In genomic region chr12:118189761-118190181, GRCh38 we compare ENCODE assay signal across 9 cellular contexts. TPM values are rescaled to one million over a fixed set of nuclear protein-coding genes. Genes with fewer than 3 reads are reported as not detected.
A peak's percentile ranks its signal among the peaks of the same experiment; 100 is the strongest.
DNase-seq lines count a peak whose midpoint lies in the region; FAIRE-seq and TF ChIP-seq lines count a peak whose summit lies in the region.
"Had no signal": no experiment of that assay in that cellular context is flagged by ENCODE, and none has a peak within 500 bp of the region (broad histone marks: within the 10 kb centered on the region; RNA-seq: fewer than 3 reads in every experiment).

No MANE protein-coding gene starts in this region.

- no peak overlapping the region for H2AFZ ChIP-seq in mesenchymal stem cell (ENCODE audit: low read depth, low read length)

- peaks cover 11% of the 10 kb centered on the region for H3K79me1 ChIP-seq in mesenchymal stem cell (replicated peaks; ENCODE audit: low read length, poor library complexity, severe bottlenecking)

- TF ChIP-seq POLR2A in GM12891 (IDR thresholded peaks at IDR 0.05; ENCODE audit: low read depth, low read length): no peak

- H3K9ac ChIP-seq in endocrine pancreas (ENCODE audit: control insufficient read depth, insufficient read depth, low read length) (peak overlapping the region; percentile 81), mesenchymal stem cell (ENCODE audit: low read length) (peak overlapping the region; percentile 95)

- H3K27me3 ChIP-seq in endocrine pancreas (ENCODE audit: control insufficient read depth, insufficient read depth, low read length): no peaks in the 10 kb centered on the region
- no peaks in the 10 kb centered on the region for H3K27me3 ChIP-seq in mesenchymal stem cell (ENCODE audit: control insufficient read depth in 1 of 2, insufficient read depth in 1 of 2, low read length in 2 of 2)

- H3K4me3 ChIP-seq in endocrine pancreas (ENCODE audit: control insufficient read depth, insufficient read depth, low read length): peak overlapping the region; percentile 84
- peak overlapping the region in 1 of 2 experiments; percentile 76 for H3K4me3 ChIP-seq in mesenchymal stem cell (ENCODE audit: insufficient read depth in 1 of 2, low read depth in 1 of 2, low read length in 2 of 2)

- no peak overlapping the region for H3K14ac ChIP-seq in mesenchymal stem cell (ENCODE audit: low read length in 2 of 2)

- H2BK12ac ChIP-seq in mesenchymal stem cell (ENCODE audit: low read length in 2 of 2): peak overlapping the region in 1 of 2 experiments; percentile 10

- H3K36me3 ChIP-seq in endocrine pancreas (ENCODE audit: control insufficient read depth, insufficient read depth, low read length) (no peaks in the 10 kb centered on the region), mesenchymal stem cell (ENCODE audit: control insufficient read depth in 1 of 2, insufficient read depth in 2 of 2, low read depth in 1 of 2, low read length in 2 of 2) (peaks cover 0 to 18% of the 10 kb centered on the region in 2 experiments)

- peaks cover 17% of the 10 kb centered on the region for H3K4me1 ChIP-seq in endocrine pancreas (ENCODE audit: control insufficient read depth, insufficient read depth, low read length)
- peaks cover 5% of the 10 kb centered on the region for H3K4me1 ChIP-seq in mesenchymal stem cell (ENCODE audit: control insufficient read depth, insufficient read depth, low read depth, low read length)

- H3K4me1 Mint-ChIP-seq in type B pancreatic cell (ENCODE audit: unreplicated experiment): peaks cover 25% of the 10 kb centered on the region

- H4K8ac ChIP-seq in mesenchymal stem cell (ENCODE audit: low read length): peak overlapping the region; percentile 10

- WGBS in mesenchymal stem cell: 39% methylated on average over 12 of the region's 13 CpGs

- no peak overlapping the region for H2BK120ac ChIP-seq in mesenchymal stem cell (ENCODE audit: low read depth, low read length)

- H2BK5ac ChIP-seq in mesenchymal stem cell (ENCODE audit: low read depth, low read length, poor library complexity, severe bottlenecking): peak overlapping the region; percentile 80

- no peaks in the 10 kb centered on the region for H3K27me3 Mint-ChIP-seq in type B pancreatic cell
- H3K27me3 Mint-ChIP-seq: activated naive CD4-positive, alpha-beta T cell treated with anti-CD3 and anti-CD28 coated beads, Interleukin-2, amount 50 U/mL, for 24 hours had no signal

- H3K9me3 ChIP-seq in endocrine pancreas (ENCODE audit: control insufficient read depth, low read length): no peaks in the 10 kb centered on the region
- no peaks in the 10 kb centered on the region for H3K9me3 ChIP-seq in mesenchymal stem cell (ENCODE audit: control insufficient read depth, low read length)

- peak overlapping the region; percentile 1 to 11 for H3K18ac ChIP-seq in mesenchymal stem cell (ENCODE audit: low read depth in 1 of 2, low read length in 2 of 2)

- H3K9me3 Mint-ChIP-seq in type B pancreatic cell: no peaks in the 10 kb centered on the region
- H3K9me3 Mint-ChIP-seq: activated naive CD4-positive, alpha-beta T cell treated with anti-CD3 and anti-CD28 coated beads, Interleukin-2, amount 50 U/mL, for 24 hours had no signal

- H3K23ac ChIP-seq in mesenchymal stem cell (ENCODE audit: low read length in 2 of 2): no peak overlapping the region

- H3K27ac Mint-ChIP-seq in type B pancreatic cell: peak overlapping the region; percentile 87

- H3K4ac ChIP-seq in mesenchymal stem cell (ENCODE audit: low read depth in 1 of 2, low read length in 2 of 2): peak overlapping the region in 1 of 2 experiments; percentile 7

- no peak overlapping the region for H4K91ac ChIP-seq in mesenchymal stem cell (ENCODE audit: low read length)

- H3K4me2 ChIP-seq in mesenchymal stem cell (ENCODE audit: low read length, poor library complexity, severe bottlenecking): peak overlapping the region; percentile 86

- TF ChIP-seq CTCF in type B pancreatic cell (conservative IDR thresholded peaks at IDR 0.05): no peak

- FAIRE-seq in frontal cortex (lab: Jason Lieb, UNC) (no peak), GM12891 (lab: Jason Lieb, UNC) (no peak)

- no peaks in the 10 kb centered on the region for H3K36me3 Mint-ChIP-seq in type B pancreatic cell

- DNase-seq in NCI-H524 (lab: John Stamatoyannopoulos, UW): peak; percentile 75 to 88
- peak; percentile 61 for DNase-seq in mesenchymal stem cell
- no peak for DNase-seq in type B pancreatic cell (ENCODE audit: extremely low spot score, unreplicated experiment)
- no peak for DNase-seq in DMS53 treated with DMSO at 0.1 percent for 48 hours (lab: John Stamatoyannopoulos, UW; ENCODE audit: unreplicated experiment)
- DNase-seq in frontal cortex (ENCODE audit: low spot score in 2 of 2): no peak
- DNase-seq in GM12891 (ENCODE audit: insufficient read length, low spot score): no peak
- no peak for DNase-seq in NCI-H2029 treated with DMSO at 0.1 percent for 48 hours (lab: John Stamatoyannopoulos, UW)

- no peak overlapping the region for H2BK15ac ChIP-seq in mesenchymal stem cell (ENCODE audit: low read depth, poor library complexity, severe bottlenecking)

- peak overlapping the region; percentile 91 for H3K27ac ChIP-seq in mesenchymal stem cell (ENCODE audit: low read length, poor library complexity, severe bottlenecking)

- no peak overlapping the region for H2AK5ac ChIP-seq in mesenchymal stem cell (ENCODE audit: low read length, severe bottlenecking)

- H3K4me3 Mint-ChIP-seq in type B pancreatic cell: peak overlapping the region; percentile 87
- H3K4me3 Mint-ChIP-seq: activated naive CD4-positive, alpha-beta T cell treated with anti-CD3 and anti-CD28 coated beads, Interleukin-2, amount 50 U/mL, for 24 hours had no signal

TF ChIP-seq in GM12891, 5 proteins besides CTCF, POLR2A, EP300 and RAD21:
- TF ChIP-seq TAF1 (IDR thresholded peaks at IDR 0.05; ENCODE audit: low read depth, low read length) (no peak), SPI1 (IDR thresholded peaks at IDR 0.05; ENCODE audit: low read depth, low read length) (no peak), POLR2AphosphoS5 (IDR thresholded peaks at IDR 0.05; ENCODE audit: low read depth, low read length) (no peak), POU2F2 (IDR thresholded peaks at IDR 0.05; ENCODE audit: low read depth, low read length) (no peak), PAX5 (IDR thresholded peaks at IDR 0.05; ENCODE audit: insufficient read depth, low read length, severe bottlenecking) (no peak)

RNA-seq across cellular contexts. Expression of gene PEBP1, which starts 53.8 kb away (rescaled TPM):
- polyA plus RNA-seq in mesenchymal stem cell (2013, experiment 1 of 2): 205 TPM
- polyA plus RNA-seq in mesenchymal stem cell (2013, experiment 2 of 2): 205 TPM
- 285 and 326 TPM in 2 replicates for total RNA-seq in type B pancreatic cell (ENCODE audit: low replicate concordance)
- total RNA-seq in frontal cortex: 275 TPM
- polyA plus RNA-seq in GM12891 (2012; ENCODE audit: low read depth, missing spikeins): 175 TPM

Comparison
In these comparisons a context has a peak if more than half of its experiments do, and no peak if none do; other contexts are left out.
1. DNase-seq: peak in NCI-H524 (2 of 2) and mesenchymal stem cell (single experiment); none in type B pancreatic cell (single experiment), DMS53 treated with DMSO at 0.1 percent for 48 hours (single experiment), frontal cortex (0 of 2), GM12891 (single experiment) and NCI-H2029 treated with DMSO at 0.1 percent for 48 hours (single experiment).